17 cellular contexts compared by ENCODE assay signal in the genomic region with DNA sequence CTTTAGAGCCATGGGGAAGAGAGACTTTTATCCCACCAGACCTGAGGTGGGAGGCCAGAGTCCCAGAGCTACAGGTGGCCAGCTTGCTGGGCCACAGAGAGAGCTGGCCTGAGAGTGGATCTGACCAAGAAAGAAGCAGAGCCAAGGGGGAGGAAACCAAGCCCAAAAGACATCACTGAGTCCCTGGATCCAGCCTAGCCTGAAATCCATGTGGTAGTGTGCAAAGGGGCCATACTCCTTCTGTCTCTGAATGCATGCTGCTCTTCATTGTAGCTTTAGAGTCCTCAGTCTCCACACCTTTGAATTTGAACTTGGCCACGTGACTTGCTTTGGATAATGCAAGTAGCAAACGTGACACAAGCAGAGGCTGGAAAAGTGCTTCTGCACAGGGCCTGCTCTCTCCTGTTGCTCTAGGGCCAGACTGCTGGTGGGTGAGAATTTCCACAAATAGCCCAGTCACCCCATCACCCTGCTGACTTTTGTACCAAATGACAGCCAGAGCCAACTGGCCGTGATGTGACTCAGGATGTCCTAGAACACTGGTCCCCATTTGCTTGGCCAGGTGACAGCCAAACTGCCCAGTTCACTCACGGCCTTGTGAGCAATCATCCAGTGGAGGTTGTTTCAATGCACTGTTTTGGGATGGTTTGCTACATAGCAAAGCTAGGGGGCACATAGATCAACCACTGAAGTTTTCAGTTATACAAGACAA.
DNase-seq lines count a peak whose midpoint lies in the region; ATAC-seq, FAIRE-seq and TF ChIP-seq lines count a peak whose summit lies in the region.
"Had no signal": no experiment of that assay in that cellular context is flagged by ENCODE, and none has a peak within 500 bp of the region (broad histone marks: within the 10 kb centered on the region; RNA-seq: fewer than 3 reads in every experiment).

No MANE protein-coding gene starts in this region.

- no peak overlapping the region for H3K56ac ChIP-seq in IMR-90 (ENCODE audit: extremely low read depth, insufficient read depth, low read length)

- no peak overlapping the region for H3K9ac ChIP-seq in IMR-90 (ENCODE audit: low read depth, low read length)

- no peak for TF ChIP-seq POLR2A in IMR-90 (IDR thresholded peaks at IDR 0.05; ENCODE audit: low read depth, low read length)

- no peaks in the 10 kb centered on the region for H3K79me2 ChIP-seq in osteoblast (ENCODE audit: insufficient read depth, low read length)

- no peak overlapping the region for H3K4me2 ChIP-seq in IMR-90 (ENCODE audit: low read depth, low read length)
- H3K4me2 ChIP-seq in osteoblast (ENCODE audit: insufficient read depth, low read length): no peak overlapping the region

- H3K27me3 ChIP-seq in IMR-90 (ENCODE audit: control insufficient read depth, insufficient read depth, low read length) (peaks cover 35% of the 10 kb centered on the region), bronchial epithelial cell (ENCODE audit: control insufficient read depth, insufficient read depth, low read length) (peaks cover 7% of the 10 kb centered on the region), osteoblast (ENCODE audit: insufficient read depth, low read length) (peaks cover 31% of the 10 kb centered on the region)

- TF ChIP-seq CTCF in IMR-90 (conservative IDR thresholded peaks at IDR 0.05; ENCODE audit: low read depth, low read length): no peak
- TF ChIP-seq CTCF in bronchial epithelial cell (IDR thresholded peaks at IDR 0.05; ENCODE audit: insufficient read depth, low read length, severe bottlenecking): no peak
- no peak for TF ChIP-seq CTCF in osteoblast (IDR thresholded peaks at IDR 0.05; ENCODE audit: extremely low read depth, low read depth, low read length)

- H4K5ac ChIP-seq in IMR-90 (ENCODE audit: low read depth, low read length): no peak overlapping the region

- no peak overlapping the region for H3K27ac ChIP-seq in IMR-90 (ENCODE audit: insufficient read depth, low read length)
- H3K27ac ChIP-seq in osteoblast (ENCODE audit: low read depth, low read length): no peak overlapping the region

- no peak overlapping the region for H2BK20ac ChIP-seq in IMR-90 (ENCODE audit: low read depth, low read length)

- H4K91ac ChIP-seq in IMR-90 (ENCODE audit: insufficient read depth, low read depth, low read length): no peak overlapping the region

- H3K9me3 ChIP-seq in IMR-90 (ENCODE audit: control insufficient read depth, insufficient read depth, low read length): no peaks in the 10 kb centered on the region; the same call in 1 of the 2 replicates
- H3K9me3 ChIP-seq in osteoblast (ENCODE audit: low read depth, low read length): no peaks in the 10 kb centered on the region
- H3K9me3 ChIP-seq: HAP-1 had no signal

- no peaks in the 10 kb centered on the region for H3K79me1 ChIP-seq in IMR-90 (ENCODE audit: low read depth in 1 of 2, low read length in 2 of 2)

- H2AFZ ChIP-seq in IMR-90 (replicated peaks; ENCODE audit: low read length, poor library complexity) (peak overlapping the region; percentile 58), osteoblast (ENCODE audit: low read length) (no peak overlapping the region)

- in situ Hi-C loops in IMR-90 (cut with MboI; ENCODE audit: low sequenced_read_pairs): no loop called here

- intact Hi-C loops in IMR-90 (cut with micrococcal nuclease): no loop called here

- H2BK5ac ChIP-seq in IMR-90 (ENCODE audit: low read depth, low read length, poor library complexity, severe bottlenecking): no peak overlapping the region

- no peak overlapping the region for H2AK5ac ChIP-seq in IMR-90 (ENCODE audit: low read depth, low read length)

- no peak overlapping the region for H2AK9ac ChIP-seq in IMR-90 (replicated peaks; ENCODE audit: low read depth, low read length, poor library complexity)

- H4K8ac ChIP-seq in IMR-90 (ENCODE audit: low read depth in 2 of 2, low read length in 2 of 2): no peak overlapping the region

- CTCF ChIA-PET in IMR-90 (lab: Yijun Ruan, JAX): no interaction called here

- H3K4me3 ChIP-seq in IMR-90 (ENCODE audit: insufficient read depth, low read depth, low read length) (no peak overlapping the region), bronchial epithelial cell (ENCODE audit: low read depth, low read length) (no peak overlapping the region), osteoblast (ENCODE audit: insufficient read depth, low read length) (no peak overlapping the region)
- H3K4me3 ChIP-seq: HAP-1 had no signal

- H3K14ac ChIP-seq in IMR-90 (replicated peaks; ENCODE audit: low read depth, low read length): no peak overlapping the region

- ATAC-seq in IMR-90 (ENCODE audit: low read depth): no peak

- H3K4ac ChIP-seq in IMR-90 (ENCODE audit: low read depth, low read length): no peak overlapping the region

- no peaks in the 10 kb centered on the region for H3K4me1 ChIP-seq in IMR-90 (ENCODE audit: control insufficient read depth, insufficient read depth, low read length)
- peaks cover 3% of the 10 kb centered on the region for H3K4me1 ChIP-seq in osteoblast (ENCODE audit: insufficient read depth, low read length)
- H3K4me1 ChIP-seq: HAP-1 had no signal

- DNase-seq in IMR-90 (no peak), bronchial epithelial cell (ENCODE audit: low read depth) (no peak), osteoblast (ENCODE audit: insufficient read length, low spot score, missing footprints) (peak; percentile 14), NCI-H345 treated with DMSO at 0.1 percent for 48 hours (lab: John Stamatoyannopoulos, UW; ENCODE audit: unreplicated experiment) (no peak), putamen (ENCODE audit: low spot score) (no peak)
- DNase-seq in stimulated activated naive CD4-positive, alpha-beta T cell treated with Interleukin-2 at 50 U/mL for 16 hours (lab: John Stamatoyannopoulos, UW): no peak
- DNase-seq: Calu3; CD4-positive, alpha-beta memory T cell; COR-L47; DMS53; DMS79 treated with DMSO at 0.1 percent for 48 hours; GOT3; HFFc6 had no signal

- no peak for TF ChIP-seq RAD21 in IMR-90 (IDR thresholded peaks at IDR 0.05; ENCODE audit: low read length)

- no TSS peak for BruUV-seq in IMR-90 (replicated peaks; lab: Mats Ljungman, UMichigan)

- POLR2A ChIA-PET in IMR-90 (lab: Charles Lee; ENCODE audit: unreplicated experiment): no interaction called here

- H2BK15ac ChIP-seq in IMR-90 (ENCODE audit: low read depth, low read length): no peak overlapping the region

- H3K23ac ChIP-seq in IMR-90 (ENCODE audit: low read depth, low read length): no peak overlapping the region

- no CpG with 5 or more reads among the region's 4 CpGs for WGBS in IMR-90 (ENCODE audit: extremely low coverage in 2 of 2, insufficient read length in 1 of 2), 2 experiments

- FAIRE-seq in bronchial epithelial cell (lab: Jason Lieb, UNC): peak; percentile 64
- FAIRE-seq: G401.6, GM12892, H54 had no signal

- H3K18ac ChIP-seq in IMR-90 (ENCODE audit: low read depth, low read length): no peak overlapping the region

- no peak overlapping the region for H2BK120ac ChIP-seq in IMR-90 (ENCODE audit: low read depth, low read length)

- H4K20me1 ChIP-seq in IMR-90 (ENCODE audit: insufficient read depth, low read length) (no peaks in the 10 kb centered on the region), osteoblast (ENCODE audit: insufficient read depth, low read length) (no peaks in the 10 kb centered on the region)

- no peaks in the 10 kb centered on the region for H3K36me3 ChIP-seq in IMR-90 (ENCODE audit: control insufficient read depth, insufficient read depth, low read length)
- H3K36me3 ChIP-seq in bronchial epithelial cell (ENCODE audit: control insufficient read depth, insufficient read depth, low read length): no peaks in the 10 kb centered on the region
- no peaks in the 10 kb centered on the region for H3K36me3 ChIP-seq in osteoblast (ENCODE audit: insufficient read depth, low read length)
- H3K36me3 ChIP-seq: HAP-1 had no signal

- dilution Hi-C loops in IMR-90 (cut with HindIII; ENCODE audit: low sequenced_read_pairs, unreplicated experiment): no loop called here

- no peaks in the 10 kb centered on the region for H3K9me1 ChIP-seq in IMR-90 (ENCODE audit: insufficient read depth, low read length)

TF ChIP-seq in IMR-90, 13 proteins besides CTCF, POLR2A, EP300 and RAD21:
- TF ChIP-seq NFE2L2 (IDR thresholded peaks at IDR 0.05; ENCODE audit: low read depth, low read length) (no peak), MAFK (IDR thresholded peaks at IDR 0.05; ENCODE audit: low read depth, low read length) (no peak)
TF ChIP-seq in IMR-90: peak in this region for 0.
